8 cellular contexts compared by ENCODE assay signal in genomic region chr13:19618925-19619324, GRCh38. TPM values are rescaled to one million over a fixed set of nuclear protein-coding genes. Genes with fewer than 3 reads are reported as not detected.
DNase-seq lines count a peak whose midpoint lies in the region; ATAC-seq and TF ChIP-seq lines count a peak whose summit lies in the region.

No MANE protein-coding gene starts in this region.

- peaks cover 6% of the 10 kb centered on the region; the same call in 1 of the 2 replicates for H3K36me3 ChIP-seq in HAP-1 (replicated peaks)
- no peaks in the 10 kb centered on the region for H3K36me3 ChIP-seq in SK-N-SH (replicated peaks in 1 of 2; ENCODE audit: control insufficient read depth in 1 of 2, insufficient read depth in 2 of 2, low read length in 1 of 2)

- no peak overlapping the region for H3K27ac ChIP-seq in SK-N-SH (ENCODE audit: low read depth in 2 of 2, low read length in 1 of 2)

- TF ChIP-seq RAD21 in SK-N-SH (IDR thresholded peaks at IDR 0.05; ENCODE audit: low read length): peak; percentile 58

- H3K9me2 ChIP-seq in SK-N-SH: no peaks in the 10 kb centered on the region

- H4K20me1 ChIP-seq in SK-N-SH (ENCODE audit: insufficient read depth): no peaks in the 10 kb centered on the region

- in situ Hi-C loops in HAP-1 (cut with MboI; ENCODE audit: low sequenced_read_pairs): no loop called here

- H3K4me1 ChIP-seq in HAP-1: no peaks in the 10 kb centered on the region
- no peaks in the 10 kb centered on the region for H3K4me1 ChIP-seq in SK-N-SH (ENCODE audit: control insufficient read depth in 1 of 2, insufficient read depth in 2 of 2, low read depth in 1 of 2, low read length in 1 of 2)

- no peaks in the 10 kb centered on the region for H3K27me3 ChIP-seq in HAP-1 (ENCODE audit: low read depth)
- no peaks in the 10 kb centered on the region for H3K27me3 ChIP-seq in SK-N-SH (ENCODE audit: insufficient read depth)

- ATAC-seq in GM21619 (IDR thresholded peaks at IDR 0.05; ENCODE audit: unreplicated experiment) (no peak), GM21528 (IDR thresholded peaks at IDR 0.05; ENCODE audit: low FRiP score, unreplicated experiment) (no peak), HG02571 (IDR thresholded peaks at IDR 0.05; ENCODE audit: unreplicated experiment) (no peak)

- no peak overlapping the region for H3K9ac ChIP-seq in SK-N-SH

- CTCF ChIA-PET in SK-N-SH (lab: Yijun Ruan, JAX): interaction anchor here (1.3 to 1.9 kb wide), 3 partner anchors 8 to 31 kb away, joined by 4 to 6 read pairs (median 5); no protein-coding TSS in a partner anchor

- POLR2A ChIA-PET in SK-N-SH (lab: Yijun Ruan, JAX): no interaction called here

- H3K4me3 ChIP-seq in HAP-1: no peak overlapping the region
- H3K4me3 ChIP-seq in SK-N-SH (ENCODE audit: low read depth in 2 of 2, low read length in 1 of 2): no peak overlapping the region

- peaks cover 4% of the 10 kb centered on the region for H3F3A ChIP-seq in SK-N-SH (replicated peaks; ENCODE audit: insufficient read depth)

- H2AFZ ChIP-seq in SK-N-SH (ENCODE audit: low read depth): no peak overlapping the region

- DNase-seq in DMS53 treated with DMSO at 0.1 percent for 48 hours (lab: John Stamatoyannopoulos, UW; ENCODE audit: unreplicated experiment): peak; percentile 36
- peak; percentile 12 to 47 for DNase-seq in HAP-1 (ENCODE audit: low spot score in 2 of 2)
- DNase-seq in SK-N-SH: peak; percentile 49
- peak; percentile 50 for DNase-seq in iris pigment epithelial cell (ENCODE audit: low read depth)
- DNase-seq in activated effector memory CD4-positive, alpha-beta T cell treated with anti-CD3 and anti-CD28 coated beads, Interleukin-2, amount 50 U/mL, for 16 hours: no peak

- no peak overlapping the region for H3K4me2 ChIP-seq in SK-N-SH

- WGBS in SK-N-SH (ENCODE audit: low lambda C conversion rate): 72% methylated on average over 5 of the region's 5 CpGs

- H3K9me3 ChIP-seq in HAP-1: 0 out of 2 replicates have a peak, but pooled peaks cover 4% of the 10 kb centered on the region
- H3K9me3 ChIP-seq in SK-N-SH: no peaks in the 10 kb centered on the region

- TF ChIP-seq EP300 in SK-N-SH (IDR thresholded peaks at IDR 0.05; ENCODE audit: borderline replicate concordance in 1 of 2, low read depth in 1 of 2, low read length in 1 of 2): no peak

- TF ChIP-seq CTCF in SK-N-SH (IDR thresholded peaks at IDR 0.05): peak; percentile 63

- peaks cover 14% of the 10 kb centered on the region; the same call in 1 of the 2 replicates for H3K79me2 ChIP-seq in SK-N-SH (ENCODE audit: insufficient read depth)

TF ChIP-seq in SK-N-SH, 30 proteins besides CTCF, POLR2A, EP300 and RAD21:
- TF ChIP-seq USF2 (IDR thresholded peaks at IDR 0.05; ENCODE audit: borderline replicate concordance, low read depth, low read length) (no peak), SMC3 (IDR thresholded peaks at IDR 0.05; ENCODE audit: low read depth, low read length) (peak; percentile 36), MEF2A (IDR thresholded peaks at IDR 0.05; ENCODE audit: borderline replicate concordance, low read depth) (no peak)

RNA-seq across cellular contexts. Expression of gene MPHOSPH8, which starts 14.5 kb away (rescaled TPM):
- 11.1 and 13.0 TPM in 2 replicates for polyA plus RNA-seq in SK-N-SH (2012; rRNA removed)
- polyA plus RNA-seq in SK-N-SH (2012; cell fraction: cytosol; rRNA removed): 11.1 and 14.2 TPM in 2 replicates
- 12.2 and 25.5 TPM in 2 replicates for polyA plus RNA-seq in SK-N-SH (2012; cell fraction: nucleus; rRNA removed)

RNA-seq across cellular contexts. Expression of gene TPTE2, which starts 57.6 kb away (rescaled TPM):
- polyA plus RNA-seq in SK-N-SH (2012; rRNA removed): not detected in 2 replicates
- 0.03 TPM in 1 of 2 replicates, not detected in the other for polyA plus RNA-seq in SK-N-SH (2012; cell fraction: cytosol; rRNA removed)
- polyA plus RNA-seq in SK-N-SH (2012; cell fraction: nucleus; rRNA removed): 0.11 TPM in 1 of 2 replicates, not detected in the other
